In genomic region chr12:115457798-115458197, GRCh38 we compare ENCODE assay signal across 13 cellular contexts.
DNase-seq lines count a peak whose midpoint lies in the region; ATAC-seq, FAIRE-seq and TF ChIP-seq lines count a peak whose summit lies in the region.
"Had no signal": no experiment of that assay in that cellular context is flagged by ENCODE, and none has a peak within 500 bp of the region (broad histone marks: within the 10 kb centered on the region; RNA-seq: fewer than 3 reads in every experiment).

No MANE protein-coding gene starts in this region.

- peak; percentile 20 for FAIRE-seq in H54 (lab: Jason Lieb, UNC)

- H3K4ac ChIP-seq in trophoblast cell (ENCODE audit: low read depth, low read length) = no peak overlapping the region

- peak overlapping the region; percentile 58 for H2BK12ac ChIP-seq in trophoblast cell (ENCODE audit: low read length)

- WGBS in trophoblast cell (ENCODE audit: extremely low coverage, insufficient coverage, insufficient read length) = no CpG with 5 or more reads among the region's 3 CpGs
- WGBS in testis, 2 donors = 76 to 79% methylated on average over 3 of the region's 3 CpGs

- peaks cover 2% of the 10 kb centered on the region for H3K79me2 ChIP-seq in trophoblast cell (ENCODE audit: control insufficient read depth, insufficient read depth, low read length, poor library complexity)

- no peak overlapping the region for H3K9ac ChIP-seq in trophoblast cell (ENCODE audit: low read length)
- H3K9ac ChIP-seq: BLaER1 treated with 17β-estradiol and CSF1 and Interleukin-3, amounts not matched to agents 10 nM and 100 nM had no signal

- peak overlapping the region; percentile 10 for H2BK120ac ChIP-seq in trophoblast cell (ENCODE audit: insufficient read depth, low read length, poor library complexity)

- no peak overlapping the region for H2AFZ ChIP-seq in trophoblast cell (ENCODE audit: insufficient read depth, low read length, poor library complexity)

- H3K4me2 ChIP-seq in trophoblast cell (ENCODE audit: low read length) = no peak overlapping the region
- H3K4me2 ChIP-seq: BLaER1 treated with 17β-estradiol and CSF1 and Interleukin-3, amounts not matched to agents 10 nM and 100 nM had no signal

- H3K4me3 ChIP-seq in trophoblast cell (ENCODE audit: low read depth, low read length) = no peak overlapping the region
- peak overlapping the region in 1 of 2 donors; percentile 13 for H3K4me3 ChIP-seq in testis
- H3K4me3 ChIP-seq: BLaER1 treated with 17β-estradiol and CSF1 and Interleukin-3, amounts not matched to agents 10 nM and 100 nM had no signal

- no peak for ATAC-seq in left lobe of liver
- ATAC-seq: CD8-positive, alpha-beta T cell had no signal

- peak overlapping the region; percentile 11 for H2BK5ac ChIP-seq in trophoblast cell (ENCODE audit: low read depth, low read length, poor library complexity)

- H3K27ac ChIP-seq in trophoblast cell (ENCODE audit: low read depth, low read length) (no peak overlapping the region), testis (no peak overlapping the region)
- H3K27ac ChIP-seq: BLaER1 treated with 17β-estradiol and CSF1 and Interleukin-3, amounts not matched to agents 10 nM and 100 nM had no signal

- H4K8ac ChIP-seq in trophoblast cell (ENCODE audit: low read depth, low read length) = peak overlapping the region; percentile 15

- H3K9me3 ChIP-seq in trophoblast cell (ENCODE audit: insufficient read depth, low read depth, low read length) (no peaks in the 10 kb centered on the region), testis (no peaks in the 10 kb centered on the region)

- TF ChIP-seq CTCF in testis (IDR thresholded peaks at IDR 0.05) = no peak

- H3K14ac ChIP-seq in trophoblast cell (ENCODE audit: low read length) = peak overlapping the region; percentile 48

- H3K23ac ChIP-seq in trophoblast cell (ENCODE audit: low read length) = no peak overlapping the region

- H3K79me1 ChIP-seq in trophoblast cell (ENCODE audit: low read length) = peaks cover 25% of the 10 kb centered on the region

- TF ChIP-seq POLR2A in H54 (IDR thresholded peaks at IDR 0.05; ENCODE audit: low read depth, low read length) (no peak), testis (IDR thresholded peaks at IDR 0.05) (no peak)

- no peaks in the 10 kb centered on the region for H3K36me3 ChIP-seq in trophoblast cell (ENCODE audit: control insufficient read depth in 1 of 2, insufficient read depth in 2 of 2, low read length in 2 of 2)
- no peaks in the 10 kb centered on the region for H3K36me3 ChIP-seq in testis (ENCODE audit: low read depth, missing control alignments)
- H3K36me3 ChIP-seq: BLaER1 treated with 17β-estradiol and CSF1 and Interleukin-3, amounts not matched to agents 10 nM and 100 nM had no signal

- H3K4me1 ChIP-seq in trophoblast cell (ENCODE audit: control insufficient read depth in 1 of 2, insufficient read depth in 2 of 2, low read length in 2 of 2) = peaks cover 19 to 20% of the 10 kb centered on the region in 2 experiments
- no peaks in the 10 kb centered on the region for H3K4me1 ChIP-seq in testis

- intact Hi-C loops in testis (cut with DNase I; ENCODE audit: low total_unique reads) = no loop called here

- DNase-seq in H54 (ENCODE audit: insufficient read length, low spot score) (no peak), NAMALWA (ENCODE audit: low spot score) (peak; percentile 2), ecto neural progenitor cell (ENCODE audit: low spot score) (peak; percentile 39), trophoblast cell (no peak), left lobe of liver (ENCODE audit: low spot score) (no peak), HuH-7 (ENCODE audit: low spot score) (no peak), testis (no peak)
- DNase-seq: Calu3; CD8-positive, alpha-beta T cell; DMS79 treated with DMSO at 0.1 percent for 48 hours; GF-D8; KG1 had no signal

- H3K27me3 ChIP-seq in trophoblast cell (ENCODE audit: insufficient read depth, low read length) (no peaks in the 10 kb centered on the region), testis (no peaks in the 10 kb centered on the region)

- peak overlapping the region; percentile 66 for H4K91ac ChIP-seq in trophoblast cell (ENCODE audit: low read depth, low read length)

- no peak overlapping the region for H3K18ac ChIP-seq in trophoblast cell (ENCODE audit: low read length)

- H4K12ac ChIP-seq in trophoblast cell (ENCODE audit: low read depth, low read length) = no peak overlapping the region

- no peak overlapping the region for H2AK5ac ChIP-seq in trophoblast cell (ENCODE audit: low read length)

Comparison
In these comparisons a context has a peak if more than half of its experiments do, and no peak if none do; other contexts are left out.
1. DNase-seq: peak in NAMALWA (single experiment) and ecto neural progenitor cell (single experiment); none in H54 (single experiment), trophoblast cell (0 of 2), left lobe of liver (single experiment), HuH-7 (single experiment) and testis (single experiment).